ENCODE assay signal across 8 cellular contexts in genomic region chr2:32947484-32948143, GRCh38. TPM values are rescaled to one million over a fixed set of nuclear protein-coding genes. Genes with fewer than 3 reads are reported as not detected.
DNase-seq lines count a peak whose midpoint lies in the region; ATAC-seq and TF ChIP-seq lines count a peak whose summit lies in the region.

No MANE protein-coding gene starts in this region.

- H3K36me3 ChIP-seq in neuron (ENCODE audit: insufficient read depth, low read length), result no peaks in the 10 kb centered on the region

- no peak for TF ChIP-seq CTCF in CD4-positive, alpha-beta T cell (IDR thresholded peaks at IDR 0.05)

- no peak overlapping the region for H3K27ac ChIP-seq in CD4-positive, alpha-beta T cell (ENCODE audit: low read depth, low read length)

- peak overlapping the region; percentile 94 for H2AFZ ChIP-seq in neuron (ENCODE audit: low read depth, low read length)

- H3K9me3 ChIP-seq in CD4-positive, alpha-beta T cell (ENCODE audit: control insufficient read depth, low read length), result no peaks in the 10 kb centered on the region
- no peaks in the 10 kb centered on the region for H3K9me3 ChIP-seq in neuron (ENCODE audit: low read length)

- no peaks in the 10 kb centered on the region for H3K4me1 Mint-ChIP-seq in CD4-positive, alpha-beta T cell (ENCODE audit: low read depth)
- H3K4me1 Mint-ChIP-seq in activated T-cell treated with anti-CD3 and anti-CD28 coated beads, Interleukin-2, amount 50 U/mL, for 24 hours (ENCODE audit: low read depth), result peaks cover 9% of the 10 kb centered on the region

- peaks cover 24% of the 10 kb centered on the region for H3K27me3 ChIP-seq in CD4-positive, alpha-beta T cell (ENCODE audit: control insufficient read depth, insufficient read depth, low read length)
- no peaks in the 10 kb centered on the region for H3K27me3 ChIP-seq in neuron (ENCODE audit: insufficient read depth, low read length)

- peak overlapping the region; percentile 73 for H3K4me3 Mint-ChIP-seq in CD4-positive, alpha-beta T cell
- H3K4me3 Mint-ChIP-seq in activated T-cell treated with anti-CD3 and anti-CD28 coated beads, Interleukin-2, amount 50 U/mL, for 24 hours, result peak overlapping the region; percentile 60

- ATAC-seq in CD4-positive, alpha-beta T cell (ENCODE audit: poor library complexity), result peak; percentile 45
- peak; percentile 31 for ATAC-seq in GM19467 (IDR thresholded peaks at IDR 0.05; ENCODE audit: unreplicated experiment)
- ATAC-seq in GM18873 (IDR thresholded peaks at IDR 0.05; ENCODE audit: low FRiP score, unreplicated experiment), result no peak

- intact Hi-C loops in CD4-positive, alpha-beta T cell (cut with DNase I, micrococcal nuclease), result no loop called here

- H3K4me1 ChIP-seq in neuron (ENCODE audit: insufficient read depth, low read length), result peaks cover 8% of the 10 kb centered on the region

- H3K27me3 Mint-ChIP-seq in CD4-positive, alpha-beta T cell, result peaks cover 49% of the 10 kb centered on the region
- H3K27me3 Mint-ChIP-seq in activated T-cell treated with anti-CD3 and anti-CD28 coated beads, Interleukin-2, amount 50 U/mL, for 24 hours, result peaks cover 63% of the 10 kb centered on the region

- no peaks in the 10 kb centered on the region for H3K9me3 Mint-ChIP-seq in CD4-positive, alpha-beta T cell
- no peaks in the 10 kb centered on the region for H3K9me3 Mint-ChIP-seq in activated T-cell treated with anti-CD3 and anti-CD28 coated beads, Interleukin-2, amount 50 U/mL, for 24 hours

- H3K4me3 ChIP-seq in Jurkat, Clone E6-1 (ENCODE audit: low read length), result peak overlapping the region; percentile 53
- peak overlapping the region; percentile 64 for H3K4me3 ChIP-seq in neuron (ENCODE audit: low read length)

- POLR2A ChIA-PET in CD4-positive, alpha-beta T cell (lab: Charles Lee), result no interaction called here

- no peaks in the 10 kb centered on the region for H3K36me3 Mint-ChIP-seq in CD4-positive, alpha-beta T cell (ENCODE audit: low read depth)
- no peaks in the 10 kb centered on the region for H3K36me3 Mint-ChIP-seq in activated T-cell treated with anti-CD3 and anti-CD28 coated beads, Interleukin-2, amount 50 U/mL, for 24 hours (ENCODE audit: low read depth)

- no peak overlapping the region for H3K27ac Mint-ChIP-seq in CD4-positive, alpha-beta T cell
- H3K27ac Mint-ChIP-seq in activated T-cell treated with anti-CD3 and anti-CD28 coated beads, Interleukin-2, amount 50 U/mL, for 24 hours, result no peak overlapping the region

- CTCF ChIA-PET in CD4-positive, alpha-beta T cell (lab: Charles Lee), result no interaction called here

- DNase-seq in CD4-positive, alpha-beta T cell, result peak in 1 of 10 experiments; percentile 11
- peak; percentile 17 for DNase-seq in Jurkat, Clone E6-1 (ENCODE audit: low read depth, low spot score)
- DNase-seq in activated T-cell treated with anti-CD3 and anti-CD28 coated beads, Interleukin-2, amount 50 U/mL, for 24 hours, result peak; percentile 49
- peak; percentile 17 for DNase-seq in fibroblast of the conjunctiva (ENCODE audit: low read depth)
- DNase-seq in NCI-H187 (lab: John Stamatoyannopoulos, UW), result no peak

RNA-seq across cellular contexts. Expression of gene LTBP1, which starts 0.9 kb away (rescaled TPM):
- total RNA-seq in CD4-positive, alpha-beta T cell, result under 1 TPM in 1 of 2 experiments, not detected in 1; 0.06 TPM
- polyA plus RNA-seq in Jurkat, Clone E6-1 (2012; ENCODE audit: insufficient read depth, insufficient read length), result 5.4 TPM

Comparison
In these comparisons a context has a peak if more than half of its experiments do, and no peak if none do; other contexts are left out.
1. DNase-seq: peak in Jurkat, Clone E6-1 (single experiment), activated T-cell treated with anti-CD3 and anti-CD28 coated beads, Interleukin-2, amount 50 U/mL, for 24 hours (single experiment) and fibroblast of the conjunctiva (single experiment); none in NCI-H187 (0 of 2).